ENCODE assay signal across 9 cellular contexts in the genomic region with DNA sequence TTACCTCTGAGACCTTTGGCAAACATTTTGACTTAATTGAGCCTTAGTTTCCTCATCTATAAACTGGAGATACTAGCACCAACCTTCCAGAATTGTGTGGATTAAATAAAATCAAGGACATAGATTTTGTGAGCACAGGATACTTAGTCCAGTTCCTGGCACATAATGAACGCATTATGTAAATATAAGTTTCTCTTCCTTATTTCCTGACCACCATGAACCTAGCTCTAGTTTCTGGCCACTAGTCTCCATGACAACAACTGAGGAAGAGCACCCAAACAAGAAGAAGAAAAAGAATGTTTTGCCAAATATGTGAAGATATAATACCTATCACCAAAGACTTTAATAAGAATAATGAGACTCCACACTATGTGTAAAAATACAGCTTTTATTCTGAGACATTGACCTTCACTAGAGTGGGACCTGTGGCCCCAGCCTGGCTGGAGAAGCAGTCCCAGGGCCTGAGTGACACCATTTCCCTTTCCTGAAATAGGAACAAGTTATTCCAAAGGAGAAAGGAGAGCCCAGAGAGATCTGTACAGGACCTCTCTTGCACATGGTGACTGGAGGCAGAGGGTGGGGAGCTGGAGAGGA. TPM values are rescaled to one million over a fixed set of nuclear protein-coding genes. Genes with fewer than 3 reads are reported as not detected.
DNase-seq lines count a peak whose midpoint lies in the region; ATAC-seq and TF ChIP-seq lines count a peak whose summit lies in the region.
"Had no signal": no experiment of that assay in that cellular context is flagged by ENCODE, and none has a peak within 500 bp of the region (broad histone marks: within the 10 kb centered on the region; RNA-seq: fewer than 3 reads in every experiment).

No MANE protein-coding gene starts in this region.

- ATAC-seq in HG02973 (IDR thresholded peaks at IDR 0.05; ENCODE audit: unreplicated experiment) (peak; percentile 39), T-helper 17 cell (no peak), right cardiac atrium (no peak)

- H3K36me3 ChIP-seq in stomach = peaks cover 17 to 48% (median 30%) of the 10 kb centered on the region in 4 donors

- H3K4me1 ChIP-seq in right cardiac atrium (ENCODE audit: control insufficient read depth, insufficient read depth, low read length) = peaks cover 3% of the 10 kb centered on the region
- peaks cover 15 to 34% (median 26%) of the 10 kb centered on the region in 4 donors for H3K4me1 ChIP-seq in stomach

- no peak for TF ChIP-seq POLR2A in stomach (IDR thresholded peaks at IDR 0.05)

- H3K36me3 Mint-ChIP-seq in T-helper 17 cell (ENCODE audit: low read depth) = peaks cover 9% of the 10 kb centered on the region

- TF ChIP-seq CTCF in stomach (IDR thresholded peaks at IDR 0.05) = no peak

- TF ChIP-seq EP300 in stomach (IDR thresholded peaks at IDR 0.05) = no peak

- peaks cover 33% of the 10 kb centered on the region for H3K4me1 Mint-ChIP-seq in T-helper 17 cell

- H3K27me3 Mint-ChIP-seq in T-helper 17 cell = no peaks in the 10 kb centered on the region

- DNase-seq in NCI-H748 (lab: John Stamatoyannopoulos, UW; ENCODE audit: unreplicated experiment) (peak; percentile 23), NCI-H748 treated with DMSO at 0.1 percent for 48 hours (lab: John Stamatoyannopoulos, UW) (no peak), T-helper 17 cell (no peak), right cardiac atrium (no peak), stomach (no peak), NCI-H524 treated with DMSO at 0.1 percent for 48 hours (lab: John Stamatoyannopoulos, UW) (no peak)
- DNase-seq in central memory CD4-positive, alpha-beta T cell = no peak

- 83% methylated on average over 1 of the region's 1 CpG for WGBS in right cardiac atrium
- 30 to 61% (median 35%) methylated on average over 1 of the region's 1 CpG for WGBS in stomach, 5 donors

- peak overlapping the region; percentile 93 for H3K27ac ChIP-seq in right cardiac atrium (ENCODE audit: low read length)
- H3K27ac ChIP-seq in stomach = peak overlapping the region; percentile 91 to 99 (median 94)

- H3K27ac Mint-ChIP-seq in T-helper 17 cell = peak overlapping the region; percentile 98

- H3K9me3 ChIP-seq in T-helper 17 cell (ENCODE audit: control insufficient read depth, low read length, poor library complexity, severe bottlenecking) (no peaks in the 10 kb centered on the region), right cardiac atrium (ENCODE audit: control insufficient read depth, low read length) (no peaks in the 10 kb centered on the region), stomach (peaks cover 0 to 8% (median 0%) of the 10 kb centered on the region in 4 donors)

- H3K27me3 ChIP-seq in right cardiac atrium (ENCODE audit: control insufficient read depth, insufficient read depth) = no peaks in the 10 kb centered on the region
- no peaks in the 10 kb centered on the region for H3K27me3 ChIP-seq in stomach

- intact Hi-C loops in right cardiac atrium (cut with DNase I) (loop anchor here in 2 of 4 donors (5.0 to 10.0 kb wide), 3 partner anchors 51 to 88 kb away; partner anchors contain the start of genes DEDD (in 1 of the 2) and KLHDC9 (in 1 of the 2)), stomach (cut with DNase I; ENCODE audit: low total_unique reads) (no loop called here)

- H3K4me3 ChIP-seq in right cardiac atrium (ENCODE audit: low read length) (peak overlapping the region; percentile 93), stomach (peak overlapping the region; percentile 86 to 96 (median 88))

- H3K4me3 Mint-ChIP-seq in T-helper 17 cell = peak overlapping the region; percentile 99

RNA-seq across cellular contexts. Expression of gene USF1, which starts 0.9 kb away (rescaled TPM):
- total RNA-seq in T-helper 17 cell (10 to 100 TPM; 80.6 to 85.4 TPM), right cardiac atrium (10 to 100 TPM; 34.5 to 41.4 (median 40.7) TPM), stomach (100 to 1,000 TPM in 1 of 5 donors, 10 to 100 TPM in 3, 1 to 10 TPM in 1; 7.2 to 566 (median 65.2) TPM)
- polyA plus RNA-seq in right cardiac atrium (32.8 TPM), stomach (10 to 100 TPM; 48.0 to 73.1 (median 55.9) TPM)

RNA-seq across cellular contexts. Expression of gene TSTD1, which starts 7.9 kb away (rescaled TPM):
- total RNA-seq in T-helper 17 cell (10 to 100 TPM; 45.5 to 45.7 TPM), right cardiac atrium (10 to 100 TPM; 23.5 to 46.8 (median 35.8) TPM), stomach (100 to 1,000 TPM in 1 of 5 donors, 10 to 100 TPM in 3, not detected in 1; 13.2 to 112 (median 42.7) TPM)
- polyA plus RNA-seq in right cardiac atrium (63.6 TPM), stomach (100 to 1,000 TPM; 117 to 186 (median 158) TPM)

RNA-seq across cellular contexts. Expression of gene ARHGAP30, which starts 23.0 kb away (rescaled TPM):
- 100 to 1,000 TPM; 156 to 189 TPM for total RNA-seq in T-helper 17 cell
- 1 to 10 TPM; 2.7 to 5.0 (median 4.7) TPM for total RNA-seq in right cardiac atrium
- 1.5 TPM for polyA plus RNA-seq in right cardiac atrium
- total RNA-seq in stomach = 10 to 100 TPM in 3 of 5 donors, 1 to 10 TPM in 2; 2.6 to 28.6 (median 12.9) TPM
- polyA plus RNA-seq in stomach = 1 to 10 TPM; 2.8 to 5.5 (median 4.6) TPM
- total RNA-seq: dermis microvascular lymphatic vessel endothelial cell had no signal

RNA-seq across cellular contexts. Expression of gene F11R, which starts 25.7 kb away (rescaled TPM):
- total RNA-seq in T-helper 17 cell = 10 to 100 TPM; 13.5 to 23.6 TPM
- 10 to 100 TPM; 18.8 to 27.2 (median 25.3) TPM for total RNA-seq in right cardiac atrium
- polyA plus RNA-seq in right cardiac atrium = 12.6 TPM
- total RNA-seq in stomach = 100 to 1,000 TPM in 1 of 5 donors, 10 to 100 TPM in 3, 1 to 10 TPM in 1; 7.6 to 130 (median 20.9) TPM
- 10 to 100 TPM; 13.4 to 41.5 (median 29.2) TPM for polyA plus RNA-seq in stomach

RNA-seq across cellular contexts. Expression of gene NECTIN4, which starts 42.7 kb away (rescaled TPM):
- total RNA-seq in T-helper 17 cell (not detected), right cardiac atrium (not detected), stomach (10 to 100 TPM in 2 of 5 donors, 1 to 10 TPM in 3; 2.0 to 20.3 (median 7.0) TPM)
- polyA plus RNA-seq in right cardiac atrium (0.02 TPM), stomach (10 to 100 TPM in 1 of 3 donors, 1 to 10 TPM in 2; 1.7 to 14.2 (median 2.6) TPM)

Comparison
In these comparisons a context has a peak if more than half of its experiments do, and no peak if none do; other contexts are left out.
1. RNA of gene ARHGAP30, which starts 23.0 kb away (total RNA-seq): 156 to 189 TPM in T-helper 17 cell; 2.6 to 28.6 TPM in stomach and 2.7 to 5.0 TPM in right cardiac atrium; every median in the first group is over 4 times any median in the second.